12 cellular contexts compared by ENCODE assay signal in genomic region chr15:35019401-35020327, GRCh38. TPM values are rescaled to one million over a fixed set of nuclear protein-coding genes. Genes with fewer than 3 reads are reported as not detected.
DNase-seq lines count a peak whose midpoint lies in the region; ATAC-seq, FAIRE-seq and TF ChIP-seq lines count a peak whose summit lies in the region.
"Had no signal": no experiment of that assay in that cellular context is flagged by ENCODE, and none has a peak within 500 bp of the region (broad histone marks: within the 10 kb centered on the region; RNA-seq: fewer than 3 reads in every experiment).

No MANE protein-coding gene starts in this region.

- TF ChIP-seq POLR2A in K562 (conservative IDR thresholded peaks at IDR 0.05), result no peak

- in situ Hi-C loops in K562 (cut with MboI), result no loop called here

- H3K36me3 ChIP-seq in ACC112 (ENCODE audit: insufficient read depth, low read length) (no peaks in the 10 kb centered on the region), K562 (ENCODE audit: control insufficient read depth, insufficient read depth, low read length) (no peaks in the 10 kb centered on the region), keratinocyte (ENCODE audit: control insufficient read depth in 2 of 2, extremely low read depth in 1 of 2, insufficient read depth in 2 of 2, low read length in 2 of 2) (no peaks in the 10 kb centered on the region), psoas muscle (ENCODE audit: insufficient read depth in 1 of 2, low read depth in 1 of 2) (no peaks in the 10 kb centered on the region), aorta (ENCODE audit: control insufficient read depth in 1 of 2, insufficient read depth in 2 of 2, low read length in 1 of 2) (no peaks in the 10 kb centered on the region)
- H3K36me3 ChIP-seq: heart left ventricle had no signal

- FAIRE-seq in K562 (lab: Jason Lieb, UNC), result no peak
- no peak for FAIRE-seq in keratinocyte (lab: Jason Lieb, UNC)

- CTCF ChIA-PET in K562 (lab: Yijun Ruan, JAX; ENCODE audit: low intra/inter-chr PET ratio), result interaction anchor here (0.7 kb wide), 1 partner anchor 532 kb away, joined by 3 read pairs; no protein-coding TSS in a partner anchor

- H3K9me3 Mint-ChIP-seq in HFFc6, result no peaks in the 10 kb centered on the region

- dilution Hi-C loops in keratinocyte (cut with MboI; ENCODE audit: extremely low pct_ligation_motif_present, low sequenced_read_pairs), result no loop called here

- POLR2A ChIA-PET in K562 (lab: Yijun Ruan, JAX), result interaction anchor here (0.9 to 1.4 kb wide), 3 partner anchors 30 to 69 kb away, joined by 3 to 5 read pairs (median 4); no protein-coding TSS in a partner anchor

- H3K27me3 Mint-ChIP-seq in HFFc6 (ENCODE audit: insufficient read depth), result peaks cover 10% of the 10 kb centered on the region

- H3K4me1 Mint-ChIP-seq in HFFc6 (ENCODE audit: low read depth), result peaks cover 7% of the 10 kb centered on the region; the same call in 1 of the 2 replicates

- peak overlapping the region; percentile 37; the same call in 1 of the 2 replicates for H3K4me2 ChIP-seq in K562 (ENCODE audit: insufficient read depth, low read length)
- H3K4me2 ChIP-seq in keratinocyte (ENCODE audit: control insufficient read depth, extremely low read depth, insufficient read depth, low read depth, low read length), result peak overlapping the region; percentile 46

- H3K27me3 ChIP-seq in ACC112 (ENCODE audit: insufficient read depth, low read length) (no peaks in the 10 kb centered on the region), K562 (ENCODE audit: control insufficient read depth in 2 of 2, insufficient read depth in 2 of 2, low read length in 2 of 2) (no peaks in the 10 kb centered on the region), keratinocyte (ENCODE audit: control insufficient read depth, extremely low read depth, insufficient read depth, low read length) (no peaks in the 10 kb centered on the region), psoas muscle (ENCODE audit: insufficient read depth in 3 of 3, low read length in 2 of 3) (no peaks in the 10 kb centered on the region), aorta (ENCODE audit: control insufficient read depth in 1 of 2, insufficient read depth in 2 of 2, low read length in 1 of 2) (no peaks in the 10 kb centered on the region)
- H3K27me3 ChIP-seq: heart left ventricle had no signal

- H3K79me2 ChIP-seq in ACC112 (ENCODE audit: control insufficient read depth, insufficient read depth, low read length, unreplicated experiment) (no peaks in the 10 kb centered on the region), K562 (ENCODE audit: control insufficient read depth, insufficient read depth, low read length) (no peaks in the 10 kb centered on the region), keratinocyte (ENCODE audit: control insufficient read depth, insufficient read depth, low read length) (no peaks in the 10 kb centered on the region)

- no peaks in the 10 kb centered on the region for H4K20me1 ChIP-seq in K562 (replicated peaks; ENCODE audit: control insufficient read depth, insufficient read depth, low read length)
- H4K20me1 ChIP-seq in keratinocyte (ENCODE audit: control insufficient read depth, extremely low read depth, insufficient read depth, low read length), result no peaks in the 10 kb centered on the region

- intact Hi-C loops in K562 (cut with micrococcal nuclease) (no loop called here), psoas muscle (cut with DNase I) (no loop called here), aorta (cut with DNase I) (no loop called here)

- TF ChIP-seq RAD21 in K562 (CRISPR knock-in tag; conservative IDR thresholded peaks at IDR 0.05 in 1 of 2, IDR thresholded peaks at IDR 0.05 in 1 of 2), result no peak

- BruUV-seq in K562 (replicated peaks; lab: Mats Ljungman, UMichigan), result no TSS peak

- H3K36me3 Mint-ChIP-seq in HFFc6 (ENCODE audit: low read depth), result no peaks in the 10 kb centered on the region

- WGBS in K562 (ENCODE audit: insufficient coverage, low coverage, missing lambda C conversion rate), result 45% methylated on average over 6 of the region's 6 CpGs
- WGBS in psoas muscle, 3 donors, result 70 to 77% (median 74%) methylated on average over 6 of the region's 6 CpGs
- WGBS in aorta, 2 donors, result 64 to 65% methylated on average over 6 of the region's 6 CpGs

- H3K9me1 ChIP-seq in K562 (ENCODE audit: control insufficient read depth, insufficient read depth, low read length), result no peaks in the 10 kb centered on the region
- no peaks in the 10 kb centered on the region for H3K9me1 ChIP-seq in keratinocyte (ENCODE audit: control insufficient read depth, extremely low read depth, insufficient read depth, low read length)

- peak overlapping the region; percentile 59 for H2AFZ ChIP-seq in ACC112 (ENCODE audit: low read length, unreplicated experiment)
- H2AFZ ChIP-seq in K562 (ENCODE audit: low read depth, low read length), result peak overlapping the region; percentile 83
- peak overlapping the region; percentile 14 for H2AFZ ChIP-seq in keratinocyte (ENCODE audit: control insufficient read depth, low read length)

- peak overlapping the region; percentile 37; the same call in 1 of the 2 replicates for H3K4me3 ChIP-seq in ACC112 (ENCODE audit: low read depth, low read length)
- no peak overlapping the region; the same call in 1 of the 2 replicates for H3K4me3 ChIP-seq in K562
- H3K4me3 ChIP-seq in keratinocyte (ENCODE audit: control insufficient read depth in 2 of 3, extremely low read depth in 1 of 3, insufficient read depth in 2 of 3, low read depth in 1 of 3, low read length in 3 of 3), result no peak overlapping the region
- H3K4me3 ChIP-seq in psoas muscle, result no peak overlapping the region
- no peak overlapping the region for H3K4me3 ChIP-seq in aorta (ENCODE audit: low read length in 2 of 2)
- H3K4me3 ChIP-seq: heart left ventricle had no signal

- peak overlapping the region; percentile 51 for H3K4me3 Mint-ChIP-seq in HFFc6

- DNase-seq in HFFc6, result no peak
- peak in 1 of 4 experiments; percentile 43 for DNase-seq in K562 (ENCODE audit: extremely low read depth in 1 of 4, low spot score in 3 of 4)
- DNase-seq in keratinocyte (ENCODE audit: low read depth, low spot score), result peak; percentile 21
- DNase-seq in psoas muscle, result no peak
- no peak for DNase-seq in effector CD4-positive, alpha-beta T cell
- no peak for DNase-seq in aorta
- no peak for DNase-seq in dedifferentiated amniotic fluid mesenchymal stem cell (ENCODE audit: extremely low spot score)
- DNase-seq: activated CD4-positive, CD25-positive, alpha-beta regulatory T cell; activated effector memory CD4-positive, alpha-beta T cell treated with anti-CD3 and anti-CD28 coated beads, Interleukin-2, amount 50 U/mL, for 16 hours; heart left ventricle; NCI-H2029 treated with DMSO at 0.1 percent for 48 hours had no signal

- TF ChIP-seq EP300 in K562 (IDR thresholded peaks at IDR 0.05; ENCODE audit: low read length), result no peak

- H3K9me3 ChIP-seq in K562 (replicated peaks; ENCODE audit: control insufficient read depth, insufficient read depth, low read depth, low read length), result no peaks in the 10 kb centered on the region
- H3K9me3 ChIP-seq in keratinocyte (ENCODE audit: control insufficient read depth, low read depth, low read length), result no peaks in the 10 kb centered on the region
- no peaks in the 10 kb centered on the region for H3K9me3 ChIP-seq in psoas muscle
- H3K9me3 ChIP-seq in aorta (ENCODE audit: control insufficient read depth, low read length), result no peaks in the 10 kb centered on the region
- H3K9me3 ChIP-seq: heart left ventricle had no signal

- H3K27ac Mint-ChIP-seq in HFFc6, result no peak overlapping the region

- no peak overlapping the region for H3K27ac ChIP-seq in ACC112 (ENCODE audit: low read depth, low read length)
- H3K27ac ChIP-seq in K562 (ENCODE audit: extremely low read depth, low read depth, low read length), result no peak overlapping the region
- H3K27ac ChIP-seq in keratinocyte (ENCODE audit: control insufficient read depth, insufficient read depth, low read length), result no peak overlapping the region
- H3K27ac ChIP-seq in psoas muscle, result no peak overlapping the region
- no peak overlapping the region for H3K27ac ChIP-seq in aorta (ENCODE audit: low read depth in 1 of 2, low read length in 2 of 2)
- H3K27ac ChIP-seq: heart left ventricle had no signal

- TF ChIP-seq CTCF in HFFc6 (IDR thresholded peaks at IDR 0.05) (no peak), K562 (IDR thresholded peaks at IDR 0.05 in 2 of 3, conservative IDR thresholded peaks at IDR 0.05 in 1 of 3; ENCODE audit: insufficient read depth in 2 of 3, low read depth in 1 of 3, low read length in 3 of 3) (no peak), keratinocyte (optimal IDR thresholded peaks at IDR 0.05 in 1 of 3, IDR thresholded peaks at IDR 0.05 in 1 of 3, conservative IDR thresholded peaks at IDR 0.05 in 1 of 3; ENCODE audit: extremely low read depth in 1 of 3, insufficient read depth in 2 of 3, low read length in 3 of 3) (no peak), psoas muscle (IDR thresholded peaks at IDR 0.05) (no peak)

- H3K9ac ChIP-seq in K562 (ENCODE audit: insufficient read depth in 1 of 2, low read depth in 2 of 2, low read length in 2 of 2) (no peak overlapping the region), keratinocyte (ENCODE audit: control insufficient read depth, extremely low read depth, insufficient read depth, low read length) (no peak overlapping the region)

- H3K4me1 ChIP-seq in ACC112 (ENCODE audit: control insufficient read depth, insufficient read depth, low read length, unreplicated experiment) (peaks cover 9% of the 10 kb centered on the region), K562 (replicated peaks in 1 of 2; ENCODE audit: control insufficient read depth in 2 of 2, insufficient read depth in 2 of 2, low read length in 2 of 2) (peaks cover 0 to 4% of the 10 kb centered on the region in 2 experiments; a peak in 2 of 5 replicates), keratinocyte (ENCODE audit: control insufficient read depth, extremely low read depth, insufficient read depth, low read length) (no peaks in the 10 kb centered on the region), psoas muscle (no peaks in the 10 kb centered on the region), aorta (ENCODE audit: control insufficient read depth in 1 of 2, insufficient read depth in 2 of 2, low read length in 2 of 2) (no peaks in the 10 kb centered on the region)
- H3K4me1 ChIP-seq: heart left ventricle had no signal

- peak; percentile 32; the same call in 1 of the 3 replicates for ATAC-seq in K562
- ATAC-seq in psoas muscle, result no peak
- no peak for ATAC-seq in aorta (ENCODE audit: low FRiP score)

RNA-seq across cellular contexts. Expression of gene ZNF770, which starts 31.6 kb away (rescaled TPM):
- 10 to 100 TPM; 25.5 to 35.2 (median 30.4) TPM for total RNA-seq in HFFc6 (2021; fragmentation: NEBNext Ultra II Directional; extraction: Animal tissue kit (Norgen Biotek cat#: 25700))
- 24.6 and 62.7 TPM in 2 replicates for total RNA-seq in K562 (2011; cell fraction: chromatin; rRNA removed; ENCODE audit: low replicate concordance)
- total RNA-seq in K562 (2011; cell fraction: nucleolus; rRNA removed), result 10.2 and 12.2 TPM in 2 replicates
- total RNA-seq in K562 (2011; cell fraction: nucleoplasm; rRNA removed), result 20.5 and 33.6 TPM in 2 replicates
- total RNA-seq in K562 (2014; rRNA removed), result 19.8 and 25.6 TPM in 2 replicates
- total RNA-seq in K562 (2014; rRNA removed; fragmentation: Illumina TruSeq; extraction: Trizol), result 48.4 and 52.8 TPM in 2 replicates
- 35.6 and 40.3 TPM in 2 replicates for total RNA-seq in K562 (2015; rRNA removed; fragmentation: Illumina TruSeq; extraction: Trizol)
- 45.5 and 52.1 TPM in 2 replicates for total RNA-seq in K562 (2021)
- 48.1 and 50.8 TPM in 2 replicates for polyA plus RNA-seq in K562 (2011; rRNA removed)
- polyA plus RNA-seq in K562 (2011; cell fraction: cytosol; rRNA removed), result 7.2 and 16.9 TPM in 2 replicates
- 13.6 and 18.5 TPM in 2 replicates for polyA plus RNA-seq in K562 (2011; cell fraction: nucleus; rRNA removed)
- polyA plus RNA-seq in K562 (2012), result 15.7 and 17.7 TPM in 2 replicates
- polyA plus RNA-seq in K562 (2014; fragmentation: Illumina TruSeq; extraction: Trizol), result 33.8 and 40.9 TPM in 2 replicates
- 1 to 10 TPM; 3.4 to 5.2 TPM for polyA plus RNA-seq in K562 (2014; fragmentation: Nextera tagmentation; extraction: Ambion mirVana)
- 20.5 and 24.6 TPM in 2 replicates for polyA plus RNA-seq in K562 (2014; rRNA removed)
- polyA minus RNA-seq in K562 (2011; rRNA and poly(A)+ RNA removed), result 130 and 160 TPM in 2 replicates
- 30.0 and 37.1 TPM in 2 replicates for polyA minus RNA-seq in K562 (2011; cell fraction: cytosol; rRNA and poly(A)+ RNA removed)
- polyA minus RNA-seq in K562 (2011; cell fraction: nucleus; rRNA and poly(A)+ RNA removed), result 15.2 and 27.8 TPM in 2 replicates
- 22.2 to 35.9 TPM (median 25.1 TPM) in 3 replicates for polyA plus RNA-seq in keratinocyte
- polyA plus RNA-seq in keratinocyte (2011; ENCODE audit: low read depth), result 61.9 TPM
- polyA plus RNA-seq in keratinocyte (2011; cell fraction: cytosol; rRNA removed), result 11.6 and 34.3 TPM in 2 replicates
- polyA plus RNA-seq in keratinocyte (2011; cell fraction: nucleus; rRNA removed), result 24.5 and 27.5 TPM in 2 replicates
- 16.4 and 32.3 TPM in 2 replicates for polyA plus RNA-seq in keratinocyte (2012; ENCODE audit: low replicate concordance)
- polyA minus RNA-seq in keratinocyte, result 5.9 to 80.0 TPM (median 39.2 TPM) in 3 replicates
- 28.4 TPM for polyA minus RNA-seq in keratinocyte (2011; cell fraction: cytosol; rRNA and poly(A)+ RNA removed)
- 21.9 and 40.4 TPM in 2 replicates for polyA minus RNA-seq in keratinocyte (2011; cell fraction: nucleus; rRNA and poly(A)+ RNA removed)
- 10 to 100 TPM; 39.9 to 52.7 (median 49.8) TPM for total RNA-seq in psoas muscle
- polyA plus RNA-seq in psoas muscle, result 10 to 100 TPM; 16.2 to 70.6 (median 16.8) TPM
- 10 to 100 TPM; 25.5 to 25.8 TPM for total RNA-seq in aorta
- 1 to 10 TPM; 7.4 to 8.3 TPM for polyA plus RNA-seq in aorta

RNA-seq across cellular contexts. Expression of gene AQR, which starts 50.1 kb away (rescaled TPM):
- total RNA-seq in HFFc6 (2021; fragmentation: NEBNext Ultra II Directional; extraction: Animal tissue kit (Norgen Biotek cat#: 25700)), result 10 to 100 TPM; 24.9 to 31.1 (median 28.9) TPM
- total RNA-seq in K562 (2011; cell fraction: chromatin; rRNA removed; ENCODE audit: low replicate concordance), result 30.0 and 80.0 TPM in 2 replicates
- 14.7 and 21.7 TPM in 2 replicates for total RNA-seq in K562 (2011; cell fraction: nucleolus; rRNA removed)
- total RNA-seq in K562 (2011; cell fraction: nucleoplasm; rRNA removed), result 29.6 and 45.3 TPM in 2 replicates
- total RNA-seq in K562 (2014; rRNA removed) (22.0 and 31.8 TPM in 2 replicates), K562 (2014; rRNA removed; fragmentation: Illumina TruSeq; extraction: Trizol) (49.3 and 58.4 TPM in 2 replicates), K562 (2015; rRNA removed; fragmentation: Illumina TruSeq; extraction: Trizol) (48.6 and 53.4 TPM in 2 replicates), K562 (2021) (39.3 and 39.4 TPM in 2 replicates), psoas muscle (10 to 100 TPM in 2 of 4 donors, 1 to 10 TPM in 2; 8.4 to 12.2 (median 9.8) TPM), aorta (10 to 100 TPM; 27.2 to 28.9 TPM)
- polyA plus RNA-seq in K562 (2011; rRNA removed) (55.3 and 62.9 TPM in 2 replicates), K562 (2014; fragmentation: Illumina TruSeq; extraction: Trizol) (43.6 and 59.4 TPM in 2 replicates), K562 (2014; fragmentation: Nextera tagmentation; extraction: Ambion mirVana) (10 to 100 TPM; 27.9 to 39.2 TPM), K562 (2014; rRNA removed) (25.0 and 28.5 TPM in 2 replicates), keratinocyte (23.5 to 28.2 TPM (median 23.9 TPM) in 3 replicates), psoas muscle (1 to 10 TPM; 3.4 to 7.4 (median 7.1) TPM), aorta (10 to 100 TPM in 1 of 2 donors, 1 to 10 TPM in 1; 3.8 to 12.5 TPM)
- polyA plus RNA-seq in K562 (2011; cell fraction: cytosol; rRNA removed), result 14.4 and 26.4 TPM in 2 replicates
- polyA plus RNA-seq in K562 (2011; cell fraction: nucleus; rRNA removed), result 42.9 and 58.3 TPM in 2 replicates
- 16.6 and 18.0 TPM in 2 replicates for polyA plus RNA-seq in K562 (2012)
- polyA minus RNA-seq in K562 (2011; rRNA and poly(A)+ RNA removed), result 98.9 and 99.4 TPM in 2 replicates
- polyA minus RNA-seq in K562 (2011; cell fraction: cytosol; rRNA and poly(A)+ RNA removed), result 23.1 and 37.2 TPM in 2 replicates
- 39.9 and 67.8 TPM in 2 replicates for polyA minus RNA-seq in K562 (2011; cell fraction: nucleus; rRNA and poly(A)+ RNA removed)
- polyA plus RNA-seq in keratinocyte (2011; ENCODE audit: low read depth), result 9.4 TPM
- polyA plus RNA-seq in keratinocyte (2011; cell fraction: cytosol; rRNA removed), result 9.5 and 23.3 TPM in 2 replicates
- 35.8 and 46.1 TPM in 2 replicates for polyA plus RNA-seq in keratinocyte (2011; cell fraction: nucleus; rRNA removed)
- polyA plus RNA-seq in keratinocyte (2012; ENCODE audit: low replicate concordance), result 10.8 and 13.7 TPM in 2 replicates
- polyA minus RNA-seq in keratinocyte, result 8.2 to 43.9 TPM (median 26.1 TPM) in 3 replicates
- polyA minus RNA-seq in keratinocyte (2011; cell fraction: cytosol; rRNA and poly(A)+ RNA removed), result 13.2 TPM
- 33.0 and 64.8 TPM in 2 replicates for polyA minus RNA-seq in keratinocyte (2011; cell fraction: nucleus; rRNA and poly(A)+ RNA removed)

Comparison
In these comparisons a context has a peak if more than half of its experiments do, and no peak if none do; other contexts are left out.
1. H2AFZ ChIP-seq: peak in every context shown above with its lines; median percentile 83 in K562; 59 in ACC112; 14 in keratinocyte.